In the genomic region with DNA sequence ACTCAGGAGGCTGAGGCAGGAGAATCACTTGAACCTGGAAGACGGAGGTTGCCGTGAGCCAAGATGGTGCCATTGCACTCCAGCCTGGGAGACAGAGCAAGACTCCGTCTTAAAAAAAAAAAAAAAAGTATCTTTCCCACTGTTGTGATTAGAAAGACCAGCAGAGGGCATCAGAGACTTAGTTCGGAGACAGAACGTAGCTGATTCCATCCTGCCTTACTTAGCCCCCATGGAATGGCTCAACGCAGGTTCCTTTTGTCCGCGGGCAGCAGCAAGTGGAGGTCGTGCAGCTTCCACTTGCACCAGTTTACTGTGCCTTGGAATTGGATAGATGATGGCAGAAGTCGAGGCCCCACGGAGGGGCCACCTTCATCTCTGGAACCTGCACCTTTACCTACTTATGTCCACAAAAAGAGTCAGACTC, we compare ENCODE assay signal across 8 cellular contexts. TPM values are rescaled to one million over a fixed set of nuclear protein-coding genes. Genes with fewer than 3 reads are reported as not detected.
DNase-seq lines count a peak whose midpoint lies in the region; ATAC-seq and TF ChIP-seq lines count a peak whose summit lies in the region.

No MANE protein-coding gene starts in this region.

- no peak overlapping the region for H2BK12ac ChIP-seq in neuronal stem cell (ENCODE audit: low read length)

- H3K27me3 ChIP-seq in foreskin keratinocyte (no peaks in the 10 kb centered on the region), neuronal stem cell (ENCODE audit: control insufficient read depth in 3 of 3, insufficient read depth in 3 of 3, low read depth in 1 of 3, low read length in 3 of 3) (no peaks in the 10 kb centered on the region)

- CTCF ChIA-PET in activated CD8-positive, alpha-beta T cell treated with anti-CD3 and anti-CD28 coated beads, Interleukin-2, amount 10 ng/mL, durations not matched to agents 7 days and 5 days (lab: Charles Lee), result interaction anchor here (0.7 to 3.0 kb wide), 25 partner anchors 8 to 219 kb away, joined by 3 to 15 read pairs (median 4); a partner anchor contains a TSS

- H3K27me3 Mint-ChIP-seq in HFFc6 (ENCODE audit: insufficient read depth), result no peaks in the 10 kb centered on the region; the same call in 1 of the 2 replicates
- no peaks in the 10 kb centered on the region for H3K27me3 Mint-ChIP-seq in activated CD8-positive, alpha-beta T cell treated with anti-CD3 and anti-CD28 coated beads, Interleukin-2, amount 10 ng/mL, durations not matched to agents 7 days and 5 days (ENCODE audit: low read depth)

- H3K27ac ChIP-seq in foreskin keratinocyte, result no peak overlapping the region
- no peak overlapping the region for H3K27ac ChIP-seq in neuronal stem cell (replicated peaks; ENCODE audit: low read length)

- no peak overlapping the region for H2AK5ac ChIP-seq in neuronal stem cell (ENCODE audit: low read depth, low read length)

- no peaks in the 10 kb centered on the region for H3K9me3 Mint-ChIP-seq in HFFc6
- H3K9me3 Mint-ChIP-seq in activated CD8-positive, alpha-beta T cell treated with anti-CD3 and anti-CD28 coated beads, Interleukin-2, amount 10 ng/mL, durations not matched to agents 7 days and 5 days (ENCODE audit: insufficient read depth), result no peaks in the 10 kb centered on the region

- H3K18ac ChIP-seq in neuronal stem cell (ENCODE audit: low read length), result peak overlapping the region; percentile 1

- H3K9ac ChIP-seq in neuronal stem cell (ENCODE audit: low read depth, low read length, poor library complexity), result no peak overlapping the region

- H3K79me1 ChIP-seq in neuronal stem cell (ENCODE audit: low read depth, low read length), result no peaks in the 10 kb centered on the region

- H2BK120ac ChIP-seq in neuronal stem cell (ENCODE audit: low read depth, low read length), result no peak overlapping the region

- H3K4me2 ChIP-seq in neuronal stem cell (ENCODE audit: insufficient read depth, low read length, poor library complexity, severe bottlenecking), result peak overlapping the region; percentile 11

- H3K4me3 Mint-ChIP-seq in HFFc6, result no peak overlapping the region
- H3K4me3 Mint-ChIP-seq in activated CD8-positive, alpha-beta T cell treated with anti-CD3 and anti-CD28 coated beads, Interleukin-2, amount 10 ng/mL, durations not matched to agents 7 days and 5 days, result no peak overlapping the region

- POLR2A ChIA-PET in activated CD8-positive, alpha-beta T cell treated with anti-CD3 and anti-CD28 coated beads, Interleukin-2, amount 10 ng/mL, durations not matched to agents 7 days and 5 days (lab: Charles Lee), result no interaction called here

- H3K4me1 Mint-ChIP-seq in HFFc6 (ENCODE audit: low read depth), result peaks cover 6% of the 10 kb centered on the region
- H3K4me1 Mint-ChIP-seq in activated CD8-positive, alpha-beta T cell treated with anti-CD3 and anti-CD28 coated beads, Interleukin-2, amount 10 ng/mL, durations not matched to agents 7 days and 5 days (ENCODE audit: low read depth), result peaks cover 15% of the 10 kb centered on the region

- H3K36me3 ChIP-seq in neuronal stem cell (replicated peaks in 1 of 2; ENCODE audit: control insufficient read depth in 2 of 2, insufficient read depth in 2 of 2, low read length in 2 of 2), result peaks cover 0 to 17% of the 10 kb centered on the region in 2 donors

- no peak overlapping the region for H4K8ac ChIP-seq in neuronal stem cell (ENCODE audit: low read depth, low read length)

- H3K36me3 Mint-ChIP-seq in HFFc6 (ENCODE audit: low read depth), result no peaks in the 10 kb centered on the region
- H3K36me3 Mint-ChIP-seq in activated CD8-positive, alpha-beta T cell treated with anti-CD3 and anti-CD28 coated beads, Interleukin-2, amount 10 ng/mL, durations not matched to agents 7 days and 5 days (ENCODE audit: low read depth), result peaks cover 5% of the 10 kb centered on the region

- H3K9me3 ChIP-seq in neuronal stem cell (replicated peaks in 1 of 2; ENCODE audit: control insufficient read depth in 2 of 2, insufficient read depth in 1 of 2, low read depth in 1 of 2, low read length in 2 of 2), result no peaks in the 10 kb centered on the region

- H2BK5ac ChIP-seq in neuronal stem cell (ENCODE audit: low read length), result no peak overlapping the region

- no peak overlapping the region for H3K4me3 ChIP-seq in neuronal stem cell (ENCODE audit: low read length in 2 of 2)

- H3K14ac ChIP-seq in neuronal stem cell (ENCODE audit: low read length), result no peak overlapping the region

- TF ChIP-seq CTCF in HFFc6 (IDR thresholded peaks at IDR 0.05), result peak; percentile 81
- peak; percentile 88 for TF ChIP-seq CTCF in foreskin keratinocyte (conservative IDR thresholded peaks at IDR 0.05)

- peak; percentile 83 for ATAC-seq in activated CD8-positive, alpha-beta T cell treated with anti-CD3 and anti-CD28 coated beads, Interleukin-2, amount 10 ng/mL, durations not matched to agents 7 days and 5 days
- ATAC-seq in foreskin keratinocyte (peak; percentile 46), HG03025 (IDR thresholded peaks at IDR 0.05; ENCODE audit: low FRiP score, unreplicated experiment) (no peak)

- H3K4me1 ChIP-seq in foreskin keratinocyte, result peaks cover 4% of the 10 kb centered on the region
- peaks cover 4% of the 10 kb centered on the region in 2 donors for H3K4me1 ChIP-seq in neuronal stem cell (ENCODE audit: control insufficient read depth in 2 of 2, insufficient read depth in 1 of 2, low read depth in 1 of 2, low read length in 2 of 2)

- H4K91ac ChIP-seq in neuronal stem cell (ENCODE audit: low read depth, low read length, poor library complexity), result no peak overlapping the region

- H3K27ac Mint-ChIP-seq in HFFc6, result no peak overlapping the region
- H3K27ac Mint-ChIP-seq in activated CD8-positive, alpha-beta T cell treated with anti-CD3 and anti-CD28 coated beads, Interleukin-2, amount 10 ng/mL, durations not matched to agents 7 days and 5 days, result no peak overlapping the region

- H2AFZ ChIP-seq in neuronal stem cell (ENCODE audit: low read length), result peak overlapping the region; percentile 75

- no peak overlapping the region for H2BK15ac ChIP-seq in neuronal stem cell (ENCODE audit: low read length)

- peak; percentile 80 for DNase-seq in COR-L47 (lab: John Stamatoyannopoulos, UW)
- DNase-seq in HFFc6, result peak; percentile 65
- DNase-seq in NCI-H526 treated with DMSO at 0.1 percent for 48 hours (lab: John Stamatoyannopoulos, UW), result peak; percentile 40
- peak; percentile 58 for DNase-seq in activated CD8-positive, alpha-beta T cell treated with anti-CD3 and anti-CD28 coated beads, Interleukin-2, amount 10 ng/mL, durations not matched to agents 7 days and 5 days
- peak in 1 of 2 donors; percentile 57 for DNase-seq in foreskin keratinocyte
- peak; percentile 80 for DNase-seq in neuronal stem cell (ENCODE audit: low spot score)
- DNase-seq in occipital lobe (lab: John Stamatoyannopoulos, UW), result no peak

- WGBS in neuronal stem cell (ENCODE audit: extremely low coverage in 2 of 2, insufficient read length in 2 of 2, insufficient replicate concordance in 1 of 2), 2 donors, result no CpG with 5 or more reads among the region's 11 CpGs

- H3K4ac ChIP-seq in neuronal stem cell (ENCODE audit: low read length), result no peak overlapping the region

- no peak overlapping the region for H3K23ac ChIP-seq in neuronal stem cell (ENCODE audit: low read depth, low read length, poor library complexity)

RNA-seq across cellular contexts. Expression of a gene that starts 8.1 kb away (rescaled TPM):
- total RNA-seq in HFFc6 (2021; fragmentation: NEBNext Ultra II Directional; extraction: Animal tissue kit (Norgen Biotek cat#: 25700)), result 10 to 100 TPM; 18.0 to 25.0 (median 20.6) TPM
- 10 to 100 TPM; 20.2 to 23.0 TPM for total RNA-seq in activated CD8-positive, alpha-beta T cell treated with anti-CD3 and anti-CD28 coated beads, Interleukin-2, amount 10 ng/mL, durations not matched to agents 7 days and 5 days
- total RNA-seq in foreskin keratinocyte, result 14.0 and 16.6 TPM in 2 replicates
- 13.5 and 13.8 TPM in 2 replicates for polyA plus RNA-seq in foreskin keratinocyte
- 19.1 TPM for polyA plus RNA-seq in neuronal stem cell (2013, experiment 1 of 2)
- 19.4 TPM for polyA plus RNA-seq in neuronal stem cell (2013, experiment 2 of 2)
- total RNA-seq in occipital lobe, result 29.8 TPM

RNA-seq across cellular contexts. Expression of a gene that starts 8.2 kb away (rescaled TPM):
- total RNA-seq in HFFc6 (2021; fragmentation: NEBNext Ultra II Directional; extraction: Animal tissue kit (Norgen Biotek cat#: 25700)), result 100 to 1,000 TPM in 1 of 6 experiments, 10 to 100 TPM in 5; 78.7 to 105 (median 83.3) TPM
- 10 to 100 TPM; 20.4 to 20.5 TPM for total RNA-seq in activated CD8-positive, alpha-beta T cell treated with anti-CD3 and anti-CD28 coated beads, Interleukin-2, amount 10 ng/mL, durations not matched to agents 7 days and 5 days
- total RNA-seq in foreskin keratinocyte (43.8 and 54.1 TPM in 2 replicates), occipital lobe (32.4 TPM)
- 46.1 and 52.7 TPM in 2 replicates for polyA plus RNA-seq in foreskin keratinocyte
- polyA plus RNA-seq in neuronal stem cell (2013, experiment 1 of 2), result 28.4 TPM
- polyA plus RNA-seq in neuronal stem cell (2013, experiment 2 of 2), result 27.5 TPM

RNA-seq across cellular contexts. Expression of a gene that starts 24.2 kb away (rescaled TPM):
- total RNA-seq in HFFc6 (2021; fragmentation: NEBNext Ultra II Directional; extraction: Animal tissue kit (Norgen Biotek cat#: 25700)), result 100 to 1,000 TPM; 105 to 116 (median 114) TPM
- total RNA-seq in activated CD8-positive, alpha-beta T cell treated with anti-CD3 and anti-CD28 coated beads, Interleukin-2, amount 10 ng/mL, durations not matched to agents 7 days and 5 days, result 100 to 1,000 TPM; 108 to 115 TPM
- total RNA-seq in foreskin keratinocyte, result 89.6 and 107 TPM in 2 replicates
- 80.4 and 85.9 TPM in 2 replicates for polyA plus RNA-seq in foreskin keratinocyte
- polyA plus RNA-seq in neuronal stem cell (2013, experiment 1 of 2), result 168 TPM
- polyA plus RNA-seq in neuronal stem cell (2013, experiment 2 of 2), result 160 TPM
- 84.4 TPM for total RNA-seq in occipital lobe
